1 cellular context compared by ENCODE assay signal in the genomic region with DNA sequence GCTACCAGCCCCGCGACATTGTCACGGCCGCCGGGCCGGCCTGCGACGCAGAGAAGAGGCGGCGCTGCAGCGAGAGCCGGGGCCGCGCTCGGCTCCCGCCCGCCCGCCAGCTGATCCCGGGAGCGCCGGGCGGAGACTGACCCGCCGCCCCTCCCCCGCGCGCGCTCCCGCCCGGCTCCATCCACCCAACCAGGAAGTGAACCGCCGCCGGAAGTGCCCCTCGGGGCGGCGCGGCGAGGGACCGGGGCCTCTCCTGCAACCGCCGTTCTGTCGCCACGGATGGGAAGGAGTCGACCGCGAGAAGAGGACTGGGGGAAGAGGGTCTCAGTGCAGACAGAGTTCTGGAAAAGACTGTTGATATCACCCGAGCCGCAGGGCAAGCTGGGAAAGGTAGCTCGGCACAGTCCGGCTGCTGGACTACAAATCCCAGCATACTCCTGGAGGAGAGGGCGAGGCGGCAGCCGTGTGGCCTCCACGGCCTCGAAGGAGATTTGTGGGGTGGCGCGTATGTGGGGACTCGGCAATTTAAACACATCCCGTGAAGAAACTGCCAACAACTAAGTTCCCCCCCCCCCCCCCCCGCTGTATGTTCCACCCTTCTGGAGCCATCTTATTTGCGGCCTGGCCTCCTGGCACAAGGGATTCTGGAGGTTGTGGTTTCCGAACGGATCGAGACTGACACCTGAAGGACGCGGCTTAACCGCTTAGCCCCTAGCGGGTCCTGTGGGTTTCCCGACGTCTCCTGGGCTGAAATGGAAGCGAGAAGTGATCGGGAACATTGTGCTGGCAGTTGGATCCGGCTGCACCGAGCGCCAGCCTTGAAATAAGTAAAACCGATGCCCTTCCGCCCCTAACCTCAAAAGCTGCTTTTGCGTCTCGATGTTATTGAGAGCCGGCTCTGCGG.
A peak's percentile ranks its signal among the peaks of the same experiment; 100 is the strongest.
TF ChIP-seq lines count a peak whose summit lies in the region.

Gene AAK1 (minus strand): TSS at position 138 of the 904 bp plus-strand sequence. CDS start 699 bp downstream, outside the sequence.

TF ChIP-seq in K562, 482 proteins besides CTCF, POLR2A, EP300 and RAD21 (continued from another document and continues in another):
- TF ChIP-seq, protein P1, sequence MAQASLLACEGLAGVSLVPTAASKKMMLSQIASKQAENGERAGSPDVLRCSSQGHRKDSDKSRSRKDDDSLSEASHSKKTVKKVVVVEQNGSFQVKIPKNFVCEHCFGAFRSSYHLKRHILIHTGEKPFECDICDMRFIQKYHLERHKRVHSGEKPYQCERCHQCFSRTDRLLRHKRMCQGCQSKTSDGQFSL (CRISPR knock-in tag; IDR thresholded peaks at IDR 0.05): peak; percentile 85
- TF ChIP-seq, protein P1 (tag; IDR thresholded peaks at IDR 0.05): peak in 1 of 2 experiments; percentile 88; a peak in 2 of 4 replicates
- TF ChIP-seq CREB3L1 (IDR thresholded peaks at IDR 0.05; ENCODE audit: borderline replicate concordance, low read depth) (peak; percentile 78), ETV1 (tag; conservative IDR thresholded peaks at IDR 0.05; ENCODE audit: low read depth) (peak; percentile 90), TOE1 (IDR thresholded peaks at IDR 0.05; ENCODE audit: borderline replicate concordance) (peak; percentile 62; the same call in 1 of the 2 replicates), TOE1 (CRISPR knock-in tag; IDR thresholded peaks at IDR 0.05; ENCODE audit: borderline replicate concordance, low read depth) (no peak), BHLHE40 (IDR thresholded peaks at IDR 0.05; ENCODE audit: low read length) (no peak), NELFE (IDR thresholded peaks at IDR 0.05; ENCODE audit: insufficient read depth, insufficient read length) (no peak), NR2F6 (CRISPR knock-in tag; IDR thresholded peaks at IDR 0.05) (no peak), C11orf30 (IDR thresholded peaks at IDR 0.05; ENCODE audit: low read depth) (peak; percentile 17; the same call in 1 of the 2 replicates), NEUROD1 (IDR thresholded peaks at IDR 0.05; ENCODE audit: borderline replicate concordance, low read depth, low read length, partially characterized antibody) (no peak), SMARCA5 (IDR thresholded peaks at IDR 0.05) (no peak), CHD1 (IDR thresholded peaks at IDR 0.05; ENCODE audit: low read length) (no peak), FOXP1 (CRISPR knock-in tag; IDR thresholded peaks at IDR 0.05) (no peak), CSDE1 (IDR thresholded peaks at IDR 0.05) (no peak), E2F3 (CRISPR knock-in tag; IDR thresholded peaks at IDR 0.05) (peak; percentile 87; the same call in 1 of the 2 replicates), FOXA1 (IDR thresholded peaks at IDR 0.05; ENCODE audit: borderline replicate concordance) (no peak), ZBTB7A (IDR thresholded peaks at IDR 0.05; ENCODE audit: borderline replicate concordance, control insufficient read depth, low read depth, low read length) (peak; percentile 46; the same call in 1 of the 2 replicates), ZNF165 (CRISPR knock-in tag; IDR thresholded peaks at IDR 0.05; ENCODE audit: borderline replicate concordance) (no peak), ZFPM2 (CRISPR knock-in tag; IDR thresholded peaks at IDR 0.05) (no peak), MCM2 (IDR thresholded peaks at IDR 0.05; ENCODE audit: low read depth) (no peak), SRF (CRISPR knock-in tag; IDR thresholded peaks at IDR 0.05) (no peak), CREM (IDR thresholded peaks at IDR 0.05; ENCODE audit: low read depth) (peak; percentile 44), ETS1 (conservative IDR thresholded peaks at IDR 0.05; ENCODE audit: control insufficient read depth, low read depth, low read length) (no peak; the same call in none of the 2 replicates), HNRNPK (IDR thresholded peaks at IDR 0.05; ENCODE audit: low read depth, low read length, poor library complexity, severe bottlenecking) (peak; percentile 70), FOS (IDR thresholded peaks at IDR 0.05; ENCODE audit: extremely low read depth, insufficient read length) (no peak), SNRNP70 (optimal IDR thresholded peaks at IDR 0.05; ENCODE audit: low read depth, low read length) (no peak), SAFB2 (IDR thresholded peaks at IDR 0.05; ENCODE audit: borderline replicate concordance, low read depth, low read length, severe bottlenecking) (no peak), FUS (optimal IDR thresholded peaks at IDR 0.05; ENCODE audit: low read depth, low read length) (peak; percentile 54), ETV6 (IDR thresholded peaks at IDR 0.05; ENCODE audit: borderline replicate concordance in 1 of 2, low read depth in 2 of 2, low read length in 1 of 2) (no peak), ETV6 (CRISPR knock-in tag; IDR thresholded peaks at IDR 0.05; ENCODE audit: borderline replicate concordance) (no peak), HNRNPLL (IDR thresholded peaks at IDR 0.05; ENCODE audit: low read depth, low read length, poor library complexity, severe bottlenecking) (no peak), BRD9 (IDR thresholded peaks at IDR 0.05; ENCODE audit: low read depth, partially characterized antibody) (no peak), RBM14 (IDR thresholded peaks at IDR 0.05; ENCODE audit: borderline replicate concordance, insufficient read depth, low read depth, low read length) (no peak), CBX2 (IDR thresholded peaks at IDR 0.05; ENCODE audit: insufficient read depth, low read length, poor library complexity, severe bottlenecking) (no peak), PHB (CRISPR knock-in tag; IDR thresholded peaks at IDR 0.05) (no peak), ZNF507 (tag; conservative IDR thresholded peaks at IDR 0.05) (no peak), ZBTB17 (CRISPR knock-in tag; IDR thresholded peaks at IDR 0.05) (peak; percentile 78), YBX1 (IDR thresholded peaks at IDR 0.05) (no peak), PHF21A (IDR thresholded peaks at IDR 0.05; ENCODE audit: borderline replicate concordance, low read depth) (no peak), MTA1 (IDR thresholded peaks at IDR 0.05; ENCODE audit: borderline replicate concordance) (no peak), ZNF24 (IDR thresholded peaks at IDR 0.05) (no peak), POLR3G (IDR thresholded peaks at IDR 0.05; ENCODE audit: extremely low read depth, insufficient read length, insufficient replicate concordance) (no peak)
- TF ChIP-seq, protein P2, sequence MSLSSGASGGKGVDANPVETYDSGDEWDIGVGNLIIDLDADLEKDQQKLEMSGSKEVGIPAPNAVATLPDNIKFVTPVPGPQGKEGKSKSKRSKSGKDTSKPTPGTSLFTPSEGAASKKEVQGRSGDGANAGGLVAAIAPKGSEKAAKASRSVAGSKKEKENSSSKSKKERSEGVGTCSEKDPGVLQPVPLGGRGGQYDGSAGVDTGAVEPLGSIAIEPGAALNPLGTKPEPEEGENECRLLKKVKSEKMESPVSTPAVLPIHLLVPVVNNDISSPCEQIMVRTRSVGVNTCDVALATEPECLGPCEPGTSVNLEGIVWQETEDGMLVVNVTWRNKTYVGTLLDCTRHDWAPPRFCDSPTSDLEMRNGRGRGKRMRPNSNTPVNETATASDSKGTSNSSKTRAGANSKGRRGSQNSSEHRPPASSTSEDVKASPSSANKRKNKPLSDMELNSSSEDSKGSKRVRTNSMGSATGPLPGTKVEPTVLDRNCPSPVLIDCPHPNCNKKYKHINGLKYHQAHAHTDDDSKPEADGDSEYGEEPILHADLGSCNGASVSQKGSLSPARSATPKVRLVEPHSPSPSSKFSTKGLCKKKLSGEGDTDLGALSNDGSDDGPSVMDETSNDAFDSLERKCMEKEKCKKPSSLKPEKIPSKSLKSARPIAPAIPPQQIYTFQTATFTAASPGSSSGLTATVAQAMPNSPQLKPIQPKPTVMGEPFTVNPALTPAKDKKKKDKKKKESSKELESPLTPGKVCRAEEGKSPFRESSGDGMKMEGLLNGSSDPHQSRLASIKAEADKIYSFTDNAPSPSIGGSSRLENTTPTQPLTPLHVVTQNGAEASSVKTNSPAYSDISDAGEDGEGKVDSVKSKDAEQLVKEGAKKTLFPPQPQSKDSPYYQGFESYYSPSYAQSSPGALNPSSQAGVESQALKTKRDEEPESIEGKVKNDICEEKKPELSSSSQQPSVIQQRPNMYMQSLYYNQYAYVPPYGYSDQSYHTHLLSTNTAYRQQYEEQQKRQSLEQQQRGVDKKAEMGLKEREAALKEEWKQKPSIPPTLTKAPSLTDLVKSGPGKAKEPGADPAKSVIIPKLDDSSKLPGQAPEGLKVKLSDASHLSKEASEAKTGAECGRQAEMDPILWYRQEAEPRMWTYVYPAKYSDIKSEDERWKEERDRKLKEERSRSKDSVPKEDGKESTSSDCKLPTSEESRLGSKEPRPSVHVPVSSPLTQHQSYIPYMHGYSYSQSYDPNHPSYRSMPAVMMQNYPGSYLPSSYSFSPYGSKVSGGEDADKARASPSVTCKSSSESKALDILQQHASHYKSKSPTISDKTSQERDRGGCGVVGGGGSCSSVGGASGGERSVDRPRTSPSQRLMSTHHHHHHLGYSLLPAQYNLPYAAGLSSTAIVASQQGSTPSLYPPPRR (CRISPR knock-in tag; IDR thresholded peaks at IDR 0.05; ENCODE audit: borderline replicate concordance): no peak
- TF ChIP-seq, protein P3, sequence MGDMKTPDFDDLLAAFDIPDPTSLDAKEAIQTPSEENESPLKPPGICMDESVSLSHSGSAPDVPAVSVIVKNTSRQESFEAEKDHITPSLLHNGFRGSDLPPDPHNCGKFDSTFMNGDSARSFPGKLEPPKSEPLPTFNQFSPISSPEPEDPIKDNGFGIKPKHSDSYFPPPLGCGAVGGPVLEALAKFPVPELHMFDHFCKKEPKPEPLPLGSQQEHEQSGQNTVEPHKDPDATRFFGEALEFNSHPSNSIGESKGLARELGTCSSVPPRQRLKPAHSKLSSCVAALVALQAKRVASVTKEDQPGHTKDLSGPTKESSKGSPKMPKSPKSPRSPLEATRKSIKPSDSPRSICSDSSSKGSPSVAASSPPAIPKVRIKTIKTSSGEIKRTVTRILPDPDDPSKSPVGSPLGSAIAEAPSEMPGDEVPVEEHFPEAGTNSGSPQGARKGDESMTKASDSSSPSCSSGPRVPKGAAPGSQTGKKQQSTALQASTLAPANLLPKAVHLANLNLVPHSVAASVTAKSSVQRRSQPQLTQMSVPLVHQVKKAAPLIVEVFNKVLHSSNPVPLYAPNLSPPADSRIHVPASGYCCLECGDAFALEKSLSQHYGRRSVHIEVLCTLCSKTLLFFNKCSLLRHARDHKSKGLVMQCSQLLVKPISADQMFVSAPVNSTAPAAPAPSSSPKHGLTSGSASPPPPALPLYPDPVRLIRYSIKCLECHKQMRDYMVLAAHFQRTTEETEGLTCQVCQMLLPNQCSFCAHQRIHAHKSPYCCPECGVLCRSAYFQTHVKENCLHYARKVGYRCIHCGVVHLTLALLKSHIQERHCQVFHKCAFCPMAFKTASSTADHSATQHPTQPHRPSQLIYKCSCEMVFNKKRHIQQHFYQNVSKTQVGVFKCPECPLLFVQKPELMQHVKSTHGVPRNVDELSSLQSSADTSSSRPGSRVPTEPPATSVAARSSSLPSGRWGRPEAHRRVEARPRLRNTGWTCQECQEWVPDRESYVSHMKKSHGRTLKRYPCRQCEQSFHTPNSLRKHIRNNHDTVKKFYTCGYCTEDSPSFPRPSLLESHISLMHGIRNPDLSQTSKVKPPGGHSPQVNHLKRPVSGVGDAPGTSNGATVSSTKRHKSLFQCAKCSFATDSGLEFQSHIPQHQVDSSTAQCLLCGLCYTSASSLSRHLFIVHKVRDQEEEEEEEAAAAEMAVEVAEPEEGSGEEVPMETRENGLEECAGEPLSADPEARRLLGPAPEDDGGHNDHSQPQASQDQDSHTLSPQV (IDR thresholded peaks at IDR 0.05): peak; percentile 5; the same call in 1 of the 2 replicates
- TF ChIP-seq, protein P4, sequence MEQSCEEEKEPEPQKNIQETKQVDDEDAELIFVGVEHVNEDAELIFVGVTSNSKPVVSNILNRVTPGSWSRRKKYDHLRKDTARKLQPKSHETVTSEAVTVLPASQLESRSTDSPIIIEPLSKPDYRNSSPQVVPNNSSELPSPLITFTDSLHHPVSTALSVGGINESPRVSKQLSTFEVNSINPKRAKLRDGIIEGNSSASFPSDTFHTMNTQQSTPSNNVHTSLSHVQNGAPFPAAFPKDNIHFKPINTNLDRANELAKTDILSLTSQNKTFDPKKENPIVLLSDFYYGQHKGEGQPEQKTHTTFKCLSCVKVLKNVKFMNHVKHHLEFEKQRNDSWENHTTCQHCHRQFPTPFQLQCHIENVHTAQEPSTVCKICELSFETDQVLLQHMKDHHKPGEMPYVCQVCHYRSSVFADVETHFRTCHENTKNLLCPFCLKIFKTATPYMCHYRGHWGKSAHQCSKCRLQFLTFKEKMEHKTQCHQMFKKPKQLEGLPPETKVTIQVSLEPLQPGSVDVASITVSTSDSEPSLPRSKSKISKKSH (CRISPR knock-in tag; IDR thresholded peaks at IDR 0.05): no peak
- TF ChIP-seq, protein P5, sequence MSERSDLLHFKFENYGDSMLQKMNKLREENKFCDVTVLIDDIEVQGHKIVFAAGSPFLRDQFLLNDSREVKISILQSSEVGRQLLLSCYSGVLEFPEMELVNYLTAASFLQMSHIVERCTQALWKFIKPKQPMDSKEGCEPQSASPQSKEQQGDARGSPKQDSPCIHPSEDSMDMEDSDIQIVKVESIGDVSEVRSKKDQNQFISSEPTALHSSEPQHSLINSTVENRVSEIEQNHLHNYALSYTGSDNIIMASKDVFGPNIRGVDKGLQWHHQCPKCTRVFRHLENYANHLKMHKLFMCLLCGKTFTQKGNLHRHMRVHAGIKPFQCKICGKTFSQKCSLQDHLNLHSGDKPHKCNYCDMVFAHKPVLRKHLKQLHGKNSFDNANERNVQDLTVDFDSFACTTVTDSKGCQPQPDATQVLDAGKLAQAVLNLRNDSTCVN (CRISPR knock-in tag; IDR thresholded peaks at IDR 0.05): peak; percentile 37; the same call in 1 of the 2 replicates
